In the genomic region with DNA sequence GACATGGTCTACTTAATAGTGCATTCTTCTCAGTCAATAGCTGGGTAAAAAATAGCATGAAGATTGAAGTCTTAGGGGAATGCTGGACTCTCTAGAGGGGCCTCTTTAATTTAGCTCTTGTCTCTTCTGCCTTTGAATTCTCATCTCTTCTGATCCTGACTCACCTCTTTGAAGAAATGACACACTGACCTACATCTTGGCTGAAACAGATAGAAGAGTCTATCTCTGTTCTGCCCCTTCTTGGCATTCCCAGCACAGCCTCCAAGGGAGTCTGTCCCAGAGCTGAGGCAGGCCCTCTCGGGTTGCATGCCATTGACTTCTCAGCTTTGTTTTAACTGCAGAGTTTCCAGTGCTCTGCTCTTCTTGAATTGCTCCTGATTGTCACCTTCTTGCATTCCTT, we compare ENCODE assay signal across 13 cellular contexts. TPM values are rescaled to one million over a fixed set of nuclear protein-coding genes. Genes with fewer than 3 reads are reported as not detected.
DNase-seq lines count a peak whose midpoint lies in the region; ATAC-seq, FAIRE-seq and TF ChIP-seq lines count a peak whose summit lies in the region.
"Had no signal": no experiment of that assay in that cellular context is flagged by ENCODE, and none has a peak within 500 bp of the region (broad histone marks: within the 10 kb centered on the region; RNA-seq: fewer than 3 reads in every experiment).

No MANE protein-coding gene starts in this region.

- no peak overlapping the region for H2AFZ ChIP-seq in SK-N-SH (ENCODE audit: low read depth)

- H3K9me2 ChIP-seq in SK-N-SH: no peaks in the 10 kb centered on the region

- no peak overlapping the region for H3K4me2 ChIP-seq in SK-N-SH

- ATAC-seq in SK-N-SH treated with all-trans-retinoic acid at 6 μM for 48 hours: peak; percentile 83
- ATAC-seq in gastroesophageal sphincter: no peak
- ATAC-seq in GM18907 (IDR thresholded peaks at IDR 0.05; ENCODE audit: unreplicated experiment): no peak
- ATAC-seq: Panc1 had no signal

- intact Hi-C loops in sigmoid colon (cut with DNase I): no loop called here

- TF ChIP-seq EP300 in SK-N-SH (IDR thresholded peaks at IDR 0.05; ENCODE audit: borderline replicate concordance in 1 of 2, low read depth in 1 of 2, low read length in 1 of 2) (no peak), gastroesophageal sphincter (IDR thresholded peaks at IDR 0.05) (no peak), sigmoid colon (IDR thresholded peaks at IDR 0.05) (no peak)

- TF ChIP-seq POLR2A in gastroesophageal sphincter (IDR thresholded peaks at IDR 0.05): no peak
- no peak for TF ChIP-seq POLR2A in sigmoid colon (IDR thresholded peaks at IDR 0.05)

- no peaks in the 10 kb centered on the region for H3K36me3 ChIP-seq in SK-N-SH (replicated peaks in 1 of 2; ENCODE audit: control insufficient read depth in 1 of 2, insufficient read depth in 2 of 2, low read length in 1 of 2)
- H3K36me3 ChIP-seq in gastroesophageal sphincter: no peaks in the 10 kb centered on the region
- H3K36me3 ChIP-seq in sigmoid colon: no peaks in the 10 kb centered on the region

- TF ChIP-seq CTCF in SK-N-SH (IDR thresholded peaks at IDR 0.05) (no peak), gastroesophageal sphincter (IDR thresholded peaks at IDR 0.05) (no peak), sigmoid colon (IDR thresholded peaks at IDR 0.05) (no peak)

- whole genome bisulfite sequencing in SK-N-SH (ENCODE audit: low lambda C conversion rate): 40% methylated on average over 1 of the region's 1 CpG
- 9 to 70% methylated on average over 1 of the region's 1 CpG for WGBS in gastroesophageal sphincter (ENCODE audit: low coverage in 1 of 2), 2 donors
- 77 to 92% methylated on average over 1 of the region's 1 CpG for WGBS in sigmoid colon, 2 donors

- H3K27me3 ChIP-seq in SK-N-SH (ENCODE audit: insufficient read depth) (no peaks in the 10 kb centered on the region), gastroesophageal sphincter (no peaks in the 10 kb centered on the region), sigmoid colon (no peaks in the 10 kb centered on the region)

- POLR2A ChIA-PET in SK-N-SH (lab: Yijun Ruan, JAX): no interaction called here

- no peak overlapping the region for H3K4me3 ChIP-seq in SK-N-SH (ENCODE audit: low read depth in 2 of 2, low read length in 1 of 2)
- H3K4me3 ChIP-seq in gastroesophageal sphincter: no peak overlapping the region
- no peak overlapping the region for H3K4me3 ChIP-seq in sigmoid colon

- H3K27ac ChIP-seq in SK-N-SH (ENCODE audit: low read depth in 2 of 2, low read length in 1 of 2) (peak overlapping the region in 1 of 2 experiments; percentile 11; a peak in 1 of 4 replicates), gastroesophageal sphincter (peak overlapping the region in 3 of 4 donors; percentile 29 to 40 (median 31)), sigmoid colon (peak overlapping the region; percentile 9 to 39 (median 36))

- FAIRE-seq in RCC 7860 (lab: Jason Lieb, UNC): no peak
- FAIRE-seq: A204.1 had no signal

- H3K9me3 ChIP-seq in SK-N-SH (no peaks in the 10 kb centered on the region), gastroesophageal sphincter (no peaks in the 10 kb centered on the region), sigmoid colon (no peaks in the 10 kb centered on the region)

- peaks cover 5% of the 10 kb centered on the region for H3F3A ChIP-seq in SK-N-SH (replicated peaks; ENCODE audit: insufficient read depth)

- CTCF ChIA-PET in SK-N-SH (lab: Yijun Ruan, JAX): interaction anchor here (1.2 to 1.7 kb wide), 3 partner anchors 10 to 101 kb away, joined by 3 to 4 read pairs (median 3); no protein-coding TSS in a partner anchor

- H3K4me1 ChIP-seq in SK-N-SH (ENCODE audit: control insufficient read depth in 1 of 2, insufficient read depth in 2 of 2, low read depth in 1 of 2, low read length in 1 of 2): peaks cover 0 to 20% of the 10 kb centered on the region in 2 experiments; a peak in 1 of 4 replicates
- H3K4me1 ChIP-seq in gastroesophageal sphincter: peaks cover 0 to 22% (median 4%) of the 10 kb centered on the region in 3 donors
- peaks cover 0 to 30% (median 25%) of the 10 kb centered on the region in 4 donors for H3K4me1 ChIP-seq in sigmoid colon

- no peak for DNase-seq in SK-N-SH
- DNase-seq in RPMI7951 (ENCODE audit: low read depth): peak; percentile 54
- no peak for DNase-seq in sigmoid colon
- DNase-seq in SW480 (ENCODE audit: low spot score): no peak
- no peak for DNase-seq in RCC 7860 (ENCODE audit: low spot score)
- DNase-seq: DMS79 treated with DMSO at 0.1 percent for 48 hours; NCI-H1694 treated with DMSO at 0.1 percent for 48 hours; stimulated activated CD8-positive, alpha-beta memory T cell treated with anti-CD3 and anti-CD28 coated beads, Interleukin-4, amount 100 ng/mL, for 48 hours had no signal

- no peak for TF ChIP-seq RAD21 in SK-N-SH (IDR thresholded peaks at IDR 0.05; ENCODE audit: low read length)

- peaks cover 33% of the 10 kb centered on the region for H4K20me1 ChIP-seq in SK-N-SH (ENCODE audit: insufficient read depth)

- H3K9ac ChIP-seq in SK-N-SH: no peak overlapping the region

- H3K79me2 ChIP-seq in SK-N-SH (ENCODE audit: insufficient read depth): peaks cover 90% of the 10 kb centered on the region

TF ChIP-seq in SK-N-SH treated with all-trans-retinoic acid at 6 μM for 48 hours, 23 proteins besides CTCF, POLR2A, EP300 and RAD21:
- TF ChIP-seq CSDC2 (CRISPR knock-in tag; IDR thresholded peaks at IDR 0.05) (no peak), GLIS3 (CRISPR knock-in tag; IDR thresholded peaks at IDR 0.05) (no peak), ESRRG (CRISPR knock-in tag; IDR thresholded peaks at IDR 0.05) (no peak), TCF4 (CRISPR knock-in tag; IDR thresholded peaks at IDR 0.05; ENCODE audit: borderline replicate concordance) (no peak)
- TF ChIP-seq, protein P1, sequence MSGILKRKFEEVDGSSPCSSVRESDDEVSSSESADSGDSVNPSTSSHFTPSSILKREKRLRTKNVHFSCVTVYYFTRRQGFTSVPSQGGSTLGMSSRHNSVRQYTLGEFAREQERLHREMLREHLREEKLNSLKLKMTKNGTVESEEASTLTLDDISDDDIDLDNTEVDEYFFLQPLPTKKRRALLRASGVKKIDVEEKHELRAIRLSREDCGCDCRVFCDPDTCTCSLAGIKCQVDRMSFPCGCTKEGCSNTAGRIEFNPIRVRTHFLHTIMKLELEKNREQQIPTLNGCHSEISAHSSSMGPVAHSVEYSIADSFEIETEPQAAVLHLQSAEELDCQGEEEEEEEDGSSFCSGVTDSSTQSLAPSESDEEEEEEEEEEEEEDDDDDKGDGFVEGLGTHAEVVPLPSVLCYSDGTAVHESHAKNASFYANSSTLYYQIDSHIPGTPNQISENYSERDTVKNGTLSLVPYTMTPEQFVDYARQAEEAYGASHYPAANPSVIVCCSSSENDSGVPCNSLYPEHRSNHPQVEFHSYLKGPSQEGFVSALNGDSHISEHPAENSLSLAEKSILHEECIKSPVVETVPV (CRISPR knock-in tag; IDR thresholded peaks at IDR 0.05): no peak
- TF ChIP-seq, protein P2, sequence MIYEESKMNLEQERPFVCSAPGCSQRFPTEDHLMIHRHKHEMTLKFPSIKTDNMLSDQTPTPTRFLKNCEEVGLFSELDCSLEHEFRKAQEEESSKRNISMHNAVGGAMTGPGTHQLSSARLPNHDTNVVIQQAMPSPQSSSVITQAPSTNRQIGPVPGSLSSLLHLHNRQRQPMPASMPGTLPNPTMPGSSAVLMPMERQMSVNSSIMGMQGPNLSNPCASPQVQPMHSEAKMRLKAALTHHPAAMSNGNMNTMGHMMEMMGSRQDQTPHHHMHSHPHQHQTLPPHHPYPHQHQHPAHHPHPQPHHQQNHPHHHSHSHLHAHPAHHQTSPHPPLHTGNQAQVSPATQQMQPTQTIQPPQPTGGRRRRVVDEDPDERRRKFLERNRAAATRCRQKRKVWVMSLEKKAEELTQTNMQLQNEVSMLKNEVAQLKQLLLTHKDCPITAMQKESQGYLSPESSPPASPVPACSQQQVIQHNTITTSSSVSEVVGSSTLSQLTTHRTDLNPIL (CRISPR knock-in tag; IDR thresholded peaks at IDR 0.05; ENCODE audit: low read depth): no peak

TF ChIP-seq in SK-N-SH, 30 proteins besides CTCF, POLR2A, EP300 and RAD21 (continues in another document):
- no peak for TF ChIP-seq NRF1 (IDR thresholded peaks at IDR 0.05; ENCODE audit: low read depth, low read length)
- no peak for TF ChIP-seq SMC3 (IDR thresholded peaks at IDR 0.05; ENCODE audit: low read depth, low read length)
- TF ChIP-seq, protein P3, sequence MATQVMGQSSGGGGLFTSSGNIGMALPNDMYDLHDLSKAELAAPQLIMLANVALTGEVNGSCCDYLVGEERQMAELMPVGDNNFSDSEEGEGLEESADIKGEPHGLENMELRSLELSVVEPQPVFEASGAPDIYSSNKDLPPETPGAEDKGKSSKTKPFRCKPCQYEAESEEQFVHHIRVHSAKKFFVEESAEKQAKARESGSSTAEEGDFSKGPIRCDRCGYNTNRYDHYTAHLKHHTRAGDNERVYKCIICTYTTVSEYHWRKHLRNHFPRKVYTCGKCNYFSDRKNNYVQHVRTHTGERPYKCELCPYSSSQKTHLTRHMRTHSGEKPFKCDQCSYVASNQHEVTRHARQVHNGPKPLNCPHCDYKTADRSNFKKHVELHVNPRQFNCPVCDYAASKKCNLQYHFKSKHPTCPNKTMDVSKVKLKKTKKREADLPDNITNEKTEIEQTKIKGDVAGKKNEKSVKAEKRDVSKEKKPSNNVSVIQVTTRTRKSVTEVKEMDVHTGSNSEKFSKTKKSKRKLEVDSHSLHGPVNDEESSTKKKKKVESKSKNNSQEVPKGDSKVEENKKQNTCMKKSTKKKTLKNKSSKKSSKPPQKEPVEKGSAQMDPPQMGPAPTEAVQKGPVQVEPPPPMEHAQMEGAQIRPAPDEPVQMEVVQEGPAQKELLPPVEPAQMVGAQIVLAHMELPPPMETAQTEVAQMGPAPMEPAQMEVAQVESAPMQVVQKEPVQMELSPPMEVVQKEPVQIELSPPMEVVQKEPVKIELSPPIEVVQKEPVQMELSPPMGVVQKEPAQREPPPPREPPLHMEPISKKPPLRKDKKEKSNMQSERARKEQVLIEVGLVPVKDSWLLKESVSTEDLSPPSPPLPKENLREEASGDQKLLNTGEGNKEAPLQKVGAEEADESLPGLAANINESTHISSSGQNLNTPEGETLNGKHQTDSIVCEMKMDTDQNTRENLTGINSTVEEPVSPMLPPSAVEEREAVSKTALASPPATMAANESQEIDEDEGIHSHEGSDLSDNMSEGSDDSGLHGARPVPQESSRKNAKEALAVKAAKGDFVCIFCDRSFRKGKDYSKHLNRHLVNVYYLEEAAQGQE (IDR thresholded peaks at IDR 0.05; ENCODE audit: low read depth, low read length): no peak
- no peak for TF ChIP-seq MEF2A (IDR thresholded peaks at IDR 0.05; ENCODE audit: borderline replicate concordance, low read depth)
- no peak for TF ChIP-seq EZH2phosphoT487 (IDR thresholded peaks at IDR 0.05; ENCODE audit: borderline replicate concordance, low read depth)
- no peak for TF ChIP-seq FOXM1 (IDR thresholded peaks at IDR 0.05; ENCODE audit: low read depth)

RNA-seq across cellular contexts. Expression of a gene that starts 55.7 kb away (rescaled TPM):
- polyA plus RNA-seq in SK-N-SH (2012; rRNA removed) (4.5 and 4.7 TPM in 2 replicates), sigmoid colon (10 to 100 TPM in 1 of 3 donors, 1 to 10 TPM in 2; 2.4 to 23.3 (median 5.3) TPM)
- 5.0 and 5.4 TPM in 2 replicates for polyA plus RNA-seq in SK-N-SH (2012; cell fraction: cytosol; rRNA removed)
- 5.6 and 8.6 TPM in 2 replicates for polyA plus RNA-seq in SK-N-SH (2012; cell fraction: nucleus; rRNA removed)
- 13.6 and 14.2 TPM in 2 replicates for total RNA-seq in RPMI7951 (2014; rRNA removed; shearing (Covaris generic))
- total RNA-seq in gastroesophageal sphincter (10 to 100 TPM in 2 of 4 donors, 1 to 10 TPM in 2; 5.4 to 13.5 (median 10.5) TPM), sigmoid colon (10 to 100 TPM in 3 of 4 donors, 1 to 10 TPM in 1; 7.9 to 12.2 (median 10.3) TPM)
